In genomic region chr5:135644196-135644766, GRCh38 we compare ENCODE assay signal across 18 cellular contexts.
DNase-seq lines count a peak whose midpoint lies in the region; TF ChIP-seq lines count a peak whose summit lies in the region.
"Had no signal": no experiment of that assay in that cellular context is flagged by ENCODE, and none has a peak within 500 bp of the region (broad histone marks: within the 10 kb centered on the region; RNA-seq: fewer than 3 reads in every experiment).

No MANE protein-coding gene starts in this region.

- no peak overlapping the region for H2BK12ac ChIP-seq in trophoblast cell (ENCODE audit: low read length)

- H3K79me2 ChIP-seq in trophoblast cell (ENCODE audit: control insufficient read depth, insufficient read depth, low read length, poor library complexity), result no peaks in the 10 kb centered on the region
- no peaks in the 10 kb centered on the region for H3K79me2 ChIP-seq in mammary epithelial cell (ENCODE audit: insufficient read depth, low read length)

- H3K23ac ChIP-seq in trophoblast cell (ENCODE audit: low read length), result no peak overlapping the region

- no peak overlapping the region for H4K8ac ChIP-seq in trophoblast cell (ENCODE audit: low read depth, low read length)

- H2BK120ac ChIP-seq in trophoblast cell (ENCODE audit: insufficient read depth, low read length, poor library complexity), result no peak overlapping the region

- H3K4me3 ChIP-seq in trophoblast cell (ENCODE audit: low read depth, low read length), result no peak overlapping the region
- no peak overlapping the region for H3K4me3 ChIP-seq in mammary epithelial cell (replicated peaks in 1 of 3; ENCODE audit: insufficient read depth in 1 of 3, low read depth in 2 of 3, low read length in 3 of 3)
- H3K4me3 ChIP-seq in suprapubic skin, result no peak overlapping the region
- H3K4me3 ChIP-seq: A549, GM12878, HAP-1 had no signal

- H3K27me3 ChIP-seq in trophoblast cell (ENCODE audit: insufficient read depth, low read length) (no peaks in the 10 kb centered on the region), mammary epithelial cell (ENCODE audit: insufficient read depth, low read length) (no peaks in the 10 kb centered on the region), suprapubic skin (no peaks in the 10 kb centered on the region)

- H3K27ac ChIP-seq in trophoblast cell (ENCODE audit: low read depth, low read length), result no peak overlapping the region
- no peak overlapping the region for H3K27ac ChIP-seq in mammary epithelial cell (ENCODE audit: insufficient read depth, low read depth, low read length)
- no peak overlapping the region for H3K27ac ChIP-seq in suprapubic skin
- H3K27ac ChIP-seq: 22Rv1, A549, C4-2B had no signal

- CTCF ChIA-PET in mammary epithelial cell (lab: Charles Lee; ENCODE audit: low non-redundant PET), result no interaction called here

- intact Hi-C loops in mammary epithelial cell (cut with micrococcal nuclease), result no loop called here

- no peak for TF ChIP-seq EP300 in suprapubic skin (IDR thresholded peaks at IDR 0.05)

- H2AFZ ChIP-seq in trophoblast cell (ENCODE audit: insufficient read depth, low read length, poor library complexity), result no peak overlapping the region
- H2AFZ ChIP-seq in mammary epithelial cell (ENCODE audit: low read depth, low read length), result no peak overlapping the region

- H3K9ac ChIP-seq in trophoblast cell (ENCODE audit: low read length) (no peak overlapping the region), mammary epithelial cell (ENCODE audit: insufficient read depth, low read length) (no peak overlapping the region)

- H4K20me1 ChIP-seq in mammary epithelial cell (ENCODE audit: insufficient read depth, low read length), result no peaks in the 10 kb centered on the region

- no peak overlapping the region for H2AK5ac ChIP-seq in trophoblast cell (ENCODE audit: low read length)

- no peak overlapping the region for H3K14ac ChIP-seq in trophoblast cell (ENCODE audit: low read length)

- TF ChIP-seq POLR2A in suprapubic skin (IDR thresholded peaks at IDR 0.05), result no peak

- no peak overlapping the region for H2BK5ac ChIP-seq in trophoblast cell (ENCODE audit: low read depth, low read length, poor library complexity)

- H4K91ac ChIP-seq in trophoblast cell (ENCODE audit: low read depth, low read length), result no peak overlapping the region

- H3K79me1 ChIP-seq in trophoblast cell (ENCODE audit: low read length), result no peaks in the 10 kb centered on the region

- TF ChIP-seq CTCF in mammary epithelial cell (conservative IDR thresholded peaks at IDR 0.05 in 1 of 2, IDR thresholded peaks at IDR 0.05 in 1 of 2; ENCODE audit: extremely low read depth in 1 of 2, insufficient read depth in 1 of 2, low read depth in 1 of 2, low read length in 2 of 2) (no peak), suprapubic skin (IDR thresholded peaks at IDR 0.05) (no peak)

- DNase-seq in NCI-H524 (lab: John Stamatoyannopoulos, UW) (peak; percentile 25 to 52), NCI-H524 treated with DMSO at 0.1 percent for 48 hours (lab: John Stamatoyannopoulos, UW) (no peak), islet precursor cell (peak; percentile 20), trophoblast cell (peak; percentile 81 to 88), Kasumi-1 (lab: John Stamatoyannopoulos, UW) (no peak), mammary epithelial cell (no peak), suprapubic skin (ENCODE audit: low spot score in 2 of 2) (no peak)
- DNase-seq: AML-193; Calu3; CD4-positive, alpha-beta T cell; DMS53; DND-41; EL had no signal

- no CpG with 5 or more reads among the region's 3 CpGs for WGBS in trophoblast cell (ENCODE audit: extremely low coverage, insufficient coverage, insufficient read length)
- WGBS in mammary epithelial cell (ENCODE audit: low coverage, missing lambda C conversion rate), result 53% methylated on average over 3 of the region's 3 CpGs
- WGBS in suprapubic skin, result 70% methylated on average over 3 of the region's 3 CpGs

- H4K12ac ChIP-seq in trophoblast cell (ENCODE audit: low read depth, low read length), result no peak overlapping the region

- H3K4ac ChIP-seq in trophoblast cell (ENCODE audit: low read depth, low read length), result no peak overlapping the region

- H3K4me2 ChIP-seq in trophoblast cell (ENCODE audit: low read length) (no peak overlapping the region), mammary epithelial cell (ENCODE audit: insufficient read depth, low read depth, low read length) (no peak overlapping the region)
- H3K4me2 ChIP-seq: A549 had no signal

- peaks cover 3% of the 10 kb centered on the region for H3K9me3 ChIP-seq in trophoblast cell (ENCODE audit: insufficient read depth, low read depth, low read length)
- no peaks in the 10 kb centered on the region for H3K9me3 ChIP-seq in mammary epithelial cell (replicated peaks; ENCODE audit: insufficient read depth, low read length)
- no peaks in the 10 kb centered on the region for H3K9me3 ChIP-seq in suprapubic skin
- H3K9me3 ChIP-seq: A549 had no signal

- H3K4me1 ChIP-seq in trophoblast cell (ENCODE audit: control insufficient read depth in 1 of 2, insufficient read depth in 2 of 2, low read length in 2 of 2) (peaks cover 0 to 3% of the 10 kb centered on the region in 2 experiments), mammary epithelial cell (ENCODE audit: insufficient read depth, low read length) (peaks cover 1% of the 10 kb centered on the region), suprapubic skin (peaks cover 51% of the 10 kb centered on the region)
- H3K4me1 ChIP-seq: A549 had no signal

- in situ Hi-C loops in mammary epithelial cell (cut with MboI; ENCODE audit: low sequenced_read_pairs in 2 of 2), result no loop called here

- H3K18ac ChIP-seq in trophoblast cell (ENCODE audit: low read length), result no peak overlapping the region

- dilution Hi-C loops in mammary epithelial cell (cut with HindIII; ENCODE audit: low sequenced_read_pairs), result no loop called here

- H3K36me3 ChIP-seq in trophoblast cell (ENCODE audit: control insufficient read depth in 1 of 2, insufficient read depth in 2 of 2, low read length in 2 of 2) (no peaks in the 10 kb centered on the region), mammary epithelial cell (ENCODE audit: insufficient read depth, low read length) (no peaks in the 10 kb centered on the region), suprapubic skin (no peaks in the 10 kb centered on the region)
- H3K36me3 ChIP-seq: HAP-1 had no signal

- BruUV-seq in mammary epithelial cell (replicated peaks; lab: Mats Ljungman, UMichigan), result no TSS peak

Comparison
In these comparisons a context has a peak if more than half of its experiments do, and no peak if none do; other contexts are left out.
1. DNase-seq: peak in NCI-H524 (2 of 2), islet precursor cell (single experiment) and trophoblast cell (2 of 2); none in NCI-H524 treated with DMSO at 0.1 percent for 48 hours (single experiment), Kasumi-1 (0 of 2), mammary epithelial cell (single experiment) and suprapubic skin (0 of 2).